18 cellular contexts compared by ENCODE assay signal in genomic region chr10:68315582-68315981, GRCh38.
"Had no signal": no experiment of that assay in that cellular context is flagged by ENCODE, and none has a peak within 500 bp of the region (broad histone marks: within the 10 kb centered on the region; RNA-seq: fewer than 3 reads in every experiment).

No MANE protein-coding gene starts in this region.

- H3K36me3 ChIP-seq: right atrium auricular region, sigmoid colon, stomach, thoracic aorta had no signal

- H3K4me1 ChIP-seq: foreskin keratinocyte, right atrium auricular region, sigmoid colon had no signal

- H3K27me3 ChIP-seq: foreskin keratinocyte, hepatocyte, right atrium auricular region, sigmoid colon, stomach had no signal

- DNase-seq: effector memory CD8-positive, alpha-beta T cell; foreskin keratinocyte; head of caudate nucleus; kidney; left cardiac atrium; mesendoderm; natural killer cell; posterior cingulate gyrus; sigmoid colon; stimulated activated CD4-positive, alpha-beta T cell treated with anti-CD3 and anti-CD28 coated beads, Interleukin-12 subunit alpha, Interleukin-12 subunit beta, amount 100 ng/mL, for 4 hours; stimulated activated naive CD4-positive, alpha-beta T cell; substantia nigra; trophoblast cell had no signal

- H3K27ac ChIP-seq: foreskin keratinocyte, hepatocyte, right atrium auricular region, sigmoid colon, skin epidermis, thoracic aorta had no signal

- H2AFZ ChIP-seq: hepatocyte had no signal

- H3K4me3 ChIP-seq: hepatocyte, right atrium auricular region, sigmoid colon, skin epidermis, stomach, thoracic aorta had no signal

- ATAC-seq: effector memory CD8-positive, alpha-beta T cell; foreskin keratinocyte; left cardiac atrium; natural killer cell had no signal

- H3K4me2 ChIP-seq: hepatocyte had no signal
